24 cellular contexts compared by ENCODE assay signal in the genomic region with DNA sequence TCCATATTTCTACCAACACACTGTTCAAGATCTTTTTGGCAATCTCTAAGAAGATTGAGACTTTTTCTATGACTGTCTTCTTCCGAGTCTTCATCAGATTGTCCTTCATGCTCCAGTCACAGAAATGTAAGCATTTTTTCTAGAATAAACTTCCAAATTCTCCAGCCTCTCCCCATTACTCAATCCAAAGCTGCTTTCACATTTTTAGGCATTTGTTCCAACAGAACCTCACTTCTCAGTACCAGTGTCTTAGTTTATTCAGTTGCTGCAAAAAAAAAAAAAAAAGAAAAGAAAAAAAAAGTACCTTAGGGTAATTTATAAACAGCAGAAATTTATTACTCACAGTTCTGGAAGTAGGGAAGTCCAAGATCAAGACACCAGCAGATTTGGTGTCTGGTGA.
"Had no signal": no experiment of that assay in that cellular context is flagged by ENCODE, and none has a peak within 500 bp of the region (broad histone marks: within the 10 kb centered on the region; RNA-seq: fewer than 3 reads in every experiment).

No MANE protein-coding gene starts in this region.

- H3K4me1 ChIP-seq: ascending aorta, breast epithelium had no signal

- H3K36me3 ChIP-seq: ascending aorta, breast epithelium, cardiac muscle cell had no signal

- H3K9me3 ChIP-seq: ascending aorta had no signal

- ATAC-seq: activated CD4-positive, alpha-beta T cell treated with anti-CD3 and anti-CD28 coated beads for 36 hours; activated CD8-positive, alpha-beta memory T cell treated with anti-CD3 and anti-CD28 coated beads, Interleukin-2, amount 10 ng/mL, durations not matched to agents 7 days and 5 days; activated CD8-positive, alpha-beta T cell treated with anti-CD3 and anti-CD28 coated beads, Interleukin-2, amount 10 ng/mL, durations not matched to agents 7 days and 5 days; activated naive CD4-positive, alpha-beta T cell treated with anti-CD3 and anti-CD28 coated beads, Interleukin-2, amount 50 U/mL, for 72 hours had no signal

- H3K27ac ChIP-seq: ascending aorta, breast epithelium, cardiac muscle cell, epithelial cell of prostate had no signal

- DNase-seq: activated CD4-positive, alpha-beta memory T cell treated with anti-CD3 and anti-CD28 coated beads for 36 hours; activated CD4-positive, alpha-beta T cell treated with anti-CD3 and anti-CD28 coated beads for 36 hours; activated CD4-positive, alpha-beta T cell treated with anti-CD3 and anti-CD28 coated beads, Interleukin-2, amount 10 ng/mL, durations not matched to agents 24 days and 14 days; activated CD4-positive, CD25-positive, alpha-beta regulatory T cell; activated CD4-positive, CD25-positive, alpha-beta regulatory T cell treated with anti-CD3 and anti-CD28 coated beads, Interleukin-2, amount 50 U/mL, for 72 hours; activated CD8-positive, alpha-beta memory T cell treated with anti-CD3 and anti-CD28 coated beads, Interleukin-2, amount 10 ng/mL, durations not matched to agents 7 days and 5 days; activated CD8-positive, alpha-beta memory T cell treated with anti-CD3 and anti-CD28 coated beads, Interleukin-2, amount 50 U/mL, for 4 hours; activated CD8-positive, alpha-beta T cell treated with anti-CD3 and anti-CD28 coated beads, Interleukin-2, amount 10 ng/mL, durations not matched to agents 7 days and 5 days; activated effector memory CD4-positive, alpha-beta T cell treated with anti-CD3 and anti-CD28 coated beads, Interleukin-2, amount 50 U/mL, for 16 hours; activated naive CD4-positive, alpha-beta T cell; activated naive CD4-positive, alpha-beta T cell treated with anti-CD3 and anti-CD28 coated beads, Interleukin-2, amount 10 ng/mL, durations not matched to agents 7 days and 5 days; activated naive CD8-positive, alpha-beta T cell treated with anti-CD3 and anti-CD28 coated beads, Interleukin-2, amount 10 ng/mL, durations not matched to agents 7 days and 5 days; activated T-cell treated with anti-CD3 and anti-CD28 coated beads, Interleukin-2, amount 50 U/mL, for 1 hour; activated T-cell treated with anti-CD3 and anti-CD28 coated beads, Interleukin-2, amount 50 U/mL, for 48 hours; dermis blood vessel endothelial cell; effector CD8-positive, alpha-beta T cell; foreskin melanocyte; T-helper 2 cell had no signal

- H3K4me3 ChIP-seq: ascending aorta, breast epithelium, cardiac muscle cell, coronary artery had no signal

- H3K27me3 ChIP-seq: ascending aorta, breast epithelium, cardiac muscle cell had no signal
